8 cellular contexts compared by ENCODE assay signal in genomic region chr11:10857604-10858504, GRCh38. TPM values are rescaled to one million over a fixed set of nuclear protein-coding genes. Genes with fewer than 3 reads are reported as not detected.
DNase-seq lines count a peak whose midpoint lies in the region; ATAC-seq lines count a peak whose summit lies in the region.

Gene ZBED5 (minus strand): TSS chr11:10858053. CDS start chr11:10854945, 3,108 bp downstream.

- H3K27ac Mint-ChIP-seq in activated CD4-positive, alpha-beta T cell treated with anti-CD3 and anti-CD28 coated beads, Interleukin-2, amount 10 ng/mL, durations not matched to agents 7 days and 5 days: peak within 1 kb of the TSS; percentile 100

- peaks cover 0 to 10% (median 0%) of the 10 kb centered on the region in 11 experiments; a peak in 2 of 22 replicates for H3K9me3 ChIP-seq in BLaER1 treated with 17β-estradiol and CSF1 and Interleukin-3, amounts not matched to agents 10 nM and 100 nM (replicated peaks in 1 of 11)

- peak within 1 kb of the TSS; percentile 100 for H3K4me3 Mint-ChIP-seq in activated CD4-positive, alpha-beta T cell treated with anti-CD3 and anti-CD28 coated beads, Interleukin-2, amount 10 ng/mL, durations not matched to agents 7 days and 5 days

- H4K20me1 ChIP-seq in BLaER1 treated with 17β-estradiol and CSF1 and Interleukin-3, amounts not matched to agents 10 nM and 100 nM: no peaks in the 10 kb centered on the region

- peaks cover 50% of the 10 kb centered on the region for H3K4me1 Mint-ChIP-seq in activated CD4-positive, alpha-beta T cell treated with anti-CD3 and anti-CD28 coated beads, Interleukin-2, amount 10 ng/mL, durations not matched to agents 7 days and 5 days

- POLR2A ChIA-PET in activated CD4-positive, alpha-beta T cell treated with anti-CD3 and anti-CD28 coated beads, Interleukin-2, amount 10 ng/mL, durations not matched to agents 7 days and 5 days (lab: Charles Lee): interaction anchor here (0.7 to 2.3 kb wide), 5 partner anchors 43 to 65 kb away, joined by 3 to 22 read pairs (median 3); partner anchors contain the start of gene EIF4G2

- H3K9ac ChIP-seq in BLaER1 treated with 17β-estradiol and CSF1 and Interleukin-3, amounts not matched to agents 10 nM and 100 nM: peak within 1 kb of the TSS; percentile 85 to 95 (median 90)

- H3K9me3 Mint-ChIP-seq in activated CD4-positive, alpha-beta T cell treated with anti-CD3 and anti-CD28 coated beads, Interleukin-2, amount 10 ng/mL, durations not matched to agents 7 days and 5 days: no peaks in the 10 kb centered on the region

- peaks cover 16 to 44% (median 32%) of the 10 kb centered on the region in 10 experiments for H3K4me1 ChIP-seq in BLaER1 treated with 17β-estradiol and CSF1 and Interleukin-3, amounts not matched to agents 10 nM and 100 nM

- peaks cover 26 to 34% (median 27%) of the 10 kb centered on the region in 11 experiments for H3K36me3 ChIP-seq in BLaER1 treated with 17β-estradiol and CSF1 and Interleukin-3, amounts not matched to agents 10 nM and 100 nM

- CTCF ChIA-PET in activated CD4-positive, alpha-beta T cell treated with anti-CD3 and anti-CD28 coated beads, Interleukin-2, amount 10 ng/mL, durations not matched to agents 7 days and 5 days (lab: Charles Lee): interaction anchor here (0.7 to 2.7 kb wide), 8 partner anchors 9 to 68 kb away, joined by 3 to 9 read pairs (median 4); partner anchors contain the start of gene EIF4G2

- H3K4me2 ChIP-seq in BLaER1 treated with 17β-estradiol and CSF1 and Interleukin-3, amounts not matched to agents 10 nM and 100 nM: peak within 1 kb of the TSS; percentile 84 to 95 (median 87)

- no peaks in the 10 kb centered on the region for H3K27me3 ChIP-seq in BLaER1 treated with 17β-estradiol and CSF1 and Interleukin-3, amounts not matched to agents 10 nM and 100 nM

- DNase-seq in NCI-H69 (lab: John Stamatoyannopoulos, UW) (peak; percentile 99), cortex of kidney (lab: John Stamatoyannopoulos, UW) (peak; percentile 62), left kidney (ENCODE audit: low read depth, low spot score) (peak; percentile 99)
- DNase-seq in activated CD4-positive, alpha-beta T cell treated with anti-CD3 and anti-CD28 coated beads, Interleukin-2, amount 10 ng/mL, durations not matched to agents 7 days and 5 days: peak; percentile 96
- peak; percentile 94 to 95 for DNase-seq in stimulated activated CD4-positive, alpha-beta T cell treated with anti-CD3 and anti-CD28 coated beads, Interleukin-2, amount 100 ng/mL, for 24 hours

- peak within 1 kb of the TSS; percentile 74 to 96 (median 85) for H3K4me3 ChIP-seq in BLaER1 treated with 17β-estradiol and CSF1 and Interleukin-3, amounts not matched to agents 10 nM and 100 nM

- ATAC-seq in GM19328 (IDR thresholded peaks at IDR 0.05; ENCODE audit: unreplicated experiment) (peak; percentile 87), HG03520 (IDR thresholded peaks at IDR 0.05; ENCODE audit: unreplicated experiment) (peak; percentile 89)

- peak within 1 kb of the TSS; percentile 86 to 96 (median 93) for H3K27ac ChIP-seq in BLaER1 treated with 17β-estradiol and CSF1 and Interleukin-3, amounts not matched to agents 10 nM and 100 nM

- H3K27me3 Mint-ChIP-seq in activated CD4-positive, alpha-beta T cell treated with anti-CD3 and anti-CD28 coated beads, Interleukin-2, amount 10 ng/mL, durations not matched to agents 7 days and 5 days: no peaks in the 10 kb centered on the region

- H3K36me3 Mint-ChIP-seq in activated CD4-positive, alpha-beta T cell treated with anti-CD3 and anti-CD28 coated beads, Interleukin-2, amount 10 ng/mL, durations not matched to agents 7 days and 5 days (ENCODE audit: low read depth): peaks cover 34% of the 10 kb centered on the region

RNA-seq across cellular contexts. Expression of gene ZBED5, which starts in this region (rescaled TPM):
- 10 to 100 TPM; 57.1 to 57.5 TPM for total RNA-seq in activated CD4-positive, alpha-beta T cell treated with anti-CD3 and anti-CD28 coated beads, Interleukin-2, amount 10 ng/mL, durations not matched to agents 7 days and 5 days

Comparison
In these comparisons a context has a peak if more than half of its experiments do, and no peak if none do; other contexts are left out.
1. Peak in every context shown above with its lines: DNase-seq, ATAC-seq, H3K4me3 ChIP-seq and H3K27ac ChIP-seq.